19 cellular contexts compared by ENCODE assay signal in the genomic region with DNA sequence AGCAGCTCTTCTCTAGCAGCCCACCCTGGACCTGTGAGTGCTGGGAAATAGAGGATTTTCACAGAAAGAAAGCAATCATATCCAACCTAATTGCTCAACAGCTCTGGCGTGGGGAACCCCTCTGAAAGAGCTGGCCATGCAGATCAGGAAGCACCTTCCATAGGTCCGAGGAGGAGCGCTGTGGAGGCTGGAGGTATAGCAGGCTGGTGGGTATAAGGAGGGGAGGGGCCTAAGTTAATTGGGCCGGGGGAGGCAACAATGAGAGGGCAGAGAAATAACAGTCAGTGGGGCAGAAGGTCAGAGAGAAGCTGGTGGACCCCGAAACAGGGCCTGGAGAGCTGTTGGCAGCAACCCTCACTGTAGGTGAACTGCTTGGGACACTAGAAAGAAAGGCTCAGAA. TPM values are rescaled to one million over a fixed set of nuclear protein-coding genes. Genes with fewer than 3 reads are reported as not detected.
DNase-seq lines count a peak whose midpoint lies in the region; ATAC-seq and TF ChIP-seq lines count a peak whose summit lies in the region.
"Had no signal": no experiment of that assay in that cellular context is flagged by ENCODE, and none has a peak within 500 bp of the region (broad histone marks: within the 10 kb centered on the region; RNA-seq: fewer than 3 reads in every experiment).

No MANE protein-coding gene starts in this region.

- no peak overlapping the region for H3K18ac ChIP-seq in mesendoderm (ENCODE audit: low read length)

- no peak overlapping the region for H3K4ac ChIP-seq in mesendoderm (ENCODE audit: low read depth, low read length)

- H3K27me3 ChIP-seq in H7 (ENCODE audit: control insufficient read depth, insufficient read depth, low read length): no peaks in the 10 kb centered on the region
- no peaks in the 10 kb centered on the region for H3K27me3 ChIP-seq in foreskin keratinocyte
- no peaks in the 10 kb centered on the region for H3K27me3 ChIP-seq in mesendoderm (ENCODE audit: insufficient read depth, low read length, poor library complexity)
- H3K27me3 ChIP-seq: BE2C had no signal

- no peaks in the 10 kb centered on the region for H3K79me1 ChIP-seq in mesendoderm (ENCODE audit: low read length)

- no peak overlapping the region for H2BK15ac ChIP-seq in mesendoderm (replicated peaks; ENCODE audit: low read depth)

- H4K5ac ChIP-seq in mesendoderm (ENCODE audit: low read length): no peak overlapping the region

- no peak overlapping the region for H3K4me2 ChIP-seq in mesendoderm (ENCODE audit: low read length)
- H3K4me2 ChIP-seq: A549 had no signal

- H2BK5ac ChIP-seq in mesendoderm (ENCODE audit: low read length): no peak overlapping the region

- CTCF ChIA-PET in HEK293T (lab: Yijun Ruan, JAX): interaction anchor here (1.0 kb wide), 1 partner anchor 15 kb away, joined by 11 read pairs; no protein-coding TSS in a partner anchor

- DNase-seq in H7: peak; percentile 66
- peak; percentile 40 for DNase-seq in HEK293T (ENCODE audit: extremely low spot score)
- no peak for DNase-seq in foreskin keratinocyte
- peak; percentile 48 for DNase-seq in mesendoderm
- no peak for DNase-seq in amniotic stem cell (lab: John Stamatoyannopoulos, UW)
- DNase-seq in glomerular visceral epithelial cell (ENCODE audit: extremely low spot score): no peak
- no peak for DNase-seq in dermis blood vessel endothelial cell
- no peak for DNase-seq in hippocampal formation (lab: John Stamatoyannopoulos, UW)
- DNase-seq: BE2C; Caco-2; CD8-positive, alpha-beta memory T cell; DMS53; GM23248; KBM-7 had no signal

- WGBS in mesendoderm (ENCODE audit: extremely low coverage, insufficient coverage, low lambda C conversion rate): no CpG with 5 or more reads among the region's 5 CpGs

- POLR2A ChIA-PET in HEK293T (lab: Yijun Ruan, JAX): no interaction called here

- H2BK120ac ChIP-seq in mesendoderm (ENCODE audit: low read depth, low read length): no peak overlapping the region

- no peak overlapping the region for H3K56ac ChIP-seq in mesendoderm (ENCODE audit: low read length)

- ATAC-seq in foreskin keratinocyte: peak; percentile 19
- ATAC-seq: GM12878 had no signal

- no peak for TF ChIP-seq CTCF in foreskin keratinocyte (conservative IDR thresholded peaks at IDR 0.05)

- H2AK5ac ChIP-seq in mesendoderm (ENCODE audit: low read length): no peak overlapping the region

- H3K36me3 ChIP-seq in H7 (replicated peaks; ENCODE audit: control insufficient read depth, insufficient read depth, low read length) (no peaks in the 10 kb centered on the region), mesendoderm (ENCODE audit: control insufficient read depth, insufficient read depth, low read length) (no peaks in the 10 kb centered on the region)
- H3K36me3 ChIP-seq: BE2C, HAP-1 had no signal

- H3K4me3 ChIP-seq in H7 (ENCODE audit: insufficient read depth, low read depth, low read length) (no peak overlapping the region), mesendoderm (ENCODE audit: low read length) (no peak overlapping the region)
- H3K4me3 ChIP-seq: A549, GM12878, GM23248, HAP-1 had no signal

- no peak overlapping the region for H3K23ac ChIP-seq in mesendoderm (ENCODE audit: low read length)

- no peak overlapping the region for H4K8ac ChIP-seq in mesendoderm (ENCODE audit: low read depth, low read length)

- H3K9ac ChIP-seq in mesendoderm (ENCODE audit: low read length): no peak overlapping the region
- H3K9ac ChIP-seq: GM23248 had no signal

- no peaks in the 10 kb centered on the region for H3K79me2 ChIP-seq in mesendoderm (ENCODE audit: control insufficient read depth, insufficient read depth, low read length)

- H3K4me1 ChIP-seq in foreskin keratinocyte (no peaks in the 10 kb centered on the region), mesendoderm (ENCODE audit: control insufficient read depth, low read depth, low read length) (no peaks in the 10 kb centered on the region)
- H3K4me1 ChIP-seq: A549, BE2C, Caco-2 had no signal

- no peak overlapping the region for H3K27ac ChIP-seq in foreskin keratinocyte
- no peak overlapping the region for H3K27ac ChIP-seq in mesendoderm (ENCODE audit: low read depth, low read length)
- H3K27ac ChIP-seq: A549, C4-2B, GM23248, HL-60 had no signal

TF ChIP-seq in HEK293T, 16 proteins besides CTCF, POLR2A, EP300 and RAD21:
- TF ChIP-seq ELF4 (IDR thresholded peaks at IDR 0.05) (no peak), L3MBTL2 (conservative IDR thresholded peaks at IDR 0.05) (no peak), BHLHE40 (IDR thresholded peaks at IDR 0.05; ENCODE audit: borderline replicate concordance) (no peak), PKNOX1 (IDR thresholded peaks at IDR 0.05) (no peak), SP1 (IDR thresholded peaks at IDR 0.05) (no peak), NFRKB (IDR thresholded peaks at IDR 0.05) (no peak), SUZ12 (IDR thresholded peaks at IDR 0.05) (no peak), HDGF (IDR thresholded peaks at IDR 0.05; ENCODE audit: borderline replicate concordance) (no peak), TARDBP (IDR thresholded peaks at IDR 0.05) (no peak), LEF1 (IDR thresholded peaks at IDR 0.05; ENCODE audit: borderline replicate concordance) (no peak), FOXM1 (IDR thresholded peaks at IDR 0.05; ENCODE audit: borderline replicate concordance) (no peak), FOXA1 (IDR thresholded peaks at IDR 0.05) (no peak), FOXK2 (IDR thresholded peaks at IDR 0.05) (no peak), ZNF384 (IDR thresholded peaks at IDR 0.05) (no peak), ARNT (IDR thresholded peaks at IDR 0.05) (no peak), CTBP1 (IDR thresholded peaks at IDR 0.05; ENCODE audit: borderline replicate concordance) (no peak)

RNA-seq across cellular contexts. Expression of gene SNRNP48, which starts 40.8 kb away (rescaled TPM):
- total RNA-seq in H7 (2014; rRNA removed; shearing (Covaris generic)): 12.2 and 18.9 TPM in 2 replicates
- 12.0 and 12.2 TPM in 2 replicates for total RNA-seq in foreskin keratinocyte
- 4.0 and 5.1 TPM in 2 replicates for polyA plus RNA-seq in foreskin keratinocyte
- 14.1 TPM for polyA plus RNA-seq in mesendoderm (2013, experiment 1 of 2)
- polyA plus RNA-seq in mesendoderm (2013, experiment 2 of 2): 13.7 TPM
- total RNA-seq in dermis blood vessel endothelial cell: 14.3 and 18.5 TPM in 2 replicates

Comparison
In these comparisons a context has a peak if more than half of its experiments do, and no peak if none do; other contexts are left out.
1. DNase-seq: peak in H7 (single experiment), HEK293T (single experiment) and mesendoderm (single experiment); none in foreskin keratinocyte (0 of 2), amniotic stem cell (single experiment), glomerular visceral epithelial cell (single experiment), dermis blood vessel endothelial cell (single experiment) and hippocampal formation (0 of 2).